16 cellular contexts compared by ENCODE assay signal in the genomic region with DNA sequence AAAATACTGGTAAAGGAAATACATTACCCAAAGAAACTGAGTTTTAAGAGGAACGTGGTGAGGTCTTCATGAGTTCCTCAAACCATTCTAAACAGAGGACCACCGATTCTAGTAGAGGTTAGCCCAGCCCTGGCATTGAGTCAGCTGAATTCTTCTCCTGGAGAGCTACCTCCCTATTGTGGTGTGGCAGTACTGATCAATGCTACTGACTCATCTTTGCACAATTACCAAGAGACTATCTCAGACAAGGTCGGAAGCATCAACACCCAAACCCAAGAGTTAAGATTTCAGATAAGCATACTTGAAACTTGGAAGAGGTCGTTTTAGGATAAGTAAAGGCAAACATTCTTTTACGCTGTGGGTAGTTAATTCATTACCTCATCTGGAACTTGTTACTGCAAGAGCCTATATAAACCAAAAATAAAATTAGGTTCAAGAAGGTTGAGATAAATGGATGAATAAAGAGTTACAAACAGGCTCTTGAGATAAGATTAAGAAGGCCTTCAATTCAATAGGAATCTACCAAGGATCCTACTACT.
A peak's percentile ranks its signal among the peaks of the same experiment; 100 is the strongest.
DNase-seq lines count a peak whose midpoint lies in the region; ATAC-seq and TF ChIP-seq lines count a peak whose summit lies in the region.
"Had no signal": no experiment of that assay in that cellular context is flagged by ENCODE, and none has a peak within 500 bp of the region (broad histone marks: within the 10 kb centered on the region; RNA-seq: fewer than 3 reads in every experiment).

No MANE protein-coding gene starts in this region.

- no peak for TF ChIP-seq CTCF in foreskin keratinocyte (conservative IDR thresholded peaks at IDR 0.05)
- no peak for TF ChIP-seq CTCF in CD4-positive, alpha-beta T cell (IDR thresholded peaks at IDR 0.05)

- no peak overlapping the region for H3K27ac ChIP-seq in foreskin keratinocyte
- H3K27ac ChIP-seq in CD4-positive, alpha-beta T cell (ENCODE audit: low read depth, low read length) = no peak overlapping the region
- H3K27ac ChIP-seq: BLaER1, PC-9 had no signal

- peak overlapping the region in 1 of 2 donors; percentile 1 for H3K4me3 Mint-ChIP-seq in activated T-cell treated with anti-CD3 and anti-CD28 coated beads, Interleukin-2, amount 50 U/mL, for 72 hours
- H3K4me3 Mint-ChIP-seq in activated T-helper 17 cell treated with anti-CD3 and anti-CD28 coated beads, Interleukin-2, amount 50 U/mL, for 72 hours = no peak overlapping the region
- no peak overlapping the region for H3K4me3 Mint-ChIP-seq in CD4-positive, alpha-beta T cell

- POLR2A ChIA-PET in CD4-positive, alpha-beta T cell (lab: Charles Lee) = no interaction called here

- peaks cover 45% of the 10 kb centered on the region for H3K4me1 Mint-ChIP-seq in activated T-cell treated with anti-CD3 and anti-CD28 coated beads, Interleukin-2, amount 50 U/mL, for 72 hours (ENCODE audit: low read depth)
- H3K4me1 Mint-ChIP-seq in activated T-helper 17 cell treated with anti-CD3 and anti-CD28 coated beads, Interleukin-2, amount 50 U/mL, for 72 hours = peaks cover 7% of the 10 kb centered on the region
- no peaks in the 10 kb centered on the region for H3K4me1 Mint-ChIP-seq in CD4-positive, alpha-beta T cell (ENCODE audit: low read depth)

- no peaks in the 10 kb centered on the region for H3K27me3 ChIP-seq in foreskin keratinocyte
- no peaks in the 10 kb centered on the region for H3K27me3 ChIP-seq in CD4-positive, alpha-beta T cell (ENCODE audit: control insufficient read depth, insufficient read depth, low read length)
- H3K27me3 ChIP-seq: BLaER1 had no signal

- peaks cover 11 to 16% of the 10 kb centered on the region in 2 donors for H3K36me3 Mint-ChIP-seq in activated T-cell treated with anti-CD3 and anti-CD28 coated beads, Interleukin-2, amount 50 U/mL, for 72 hours (ENCODE audit: insufficient read depth in 2 of 2)
- no peaks in the 10 kb centered on the region for H3K36me3 Mint-ChIP-seq in activated T-helper 17 cell treated with anti-CD3 and anti-CD28 coated beads, Interleukin-2, amount 50 U/mL, for 72 hours (ENCODE audit: low read depth)
- no peaks in the 10 kb centered on the region for H3K36me3 Mint-ChIP-seq in CD4-positive, alpha-beta T cell (ENCODE audit: low read depth)

- peak; percentile 71 to 81 for ATAC-seq in activated T-cell treated with anti-CD3 and anti-CD28 coated beads, Interleukin-2, amount 50 U/mL, for 72 hours (replicated peaks in 1 of 2)
- ATAC-seq in activated T-helper 17 cell treated with anti-CD3 and anti-CD28 coated beads, Interleukin-2, amount 50 U/mL, for 72 hours (replicated peaks) = peak; percentile 59
- peak; percentile 27 for ATAC-seq in foreskin keratinocyte
- ATAC-seq in HG02852 (IDR thresholded peaks at IDR 0.05; ENCODE audit: unreplicated experiment) = no peak
- ATAC-seq in CD4-positive, alpha-beta T cell (ENCODE audit: poor library complexity) = no peak

- peaks cover 3% of the 10 kb centered on the region for H3K9me3 ChIP-seq in CD4-positive, alpha-beta T cell (ENCODE audit: control insufficient read depth, low read length)

- peaks cover 8 to 10% of the 10 kb centered on the region in 2 donors for H3K9me3 Mint-ChIP-seq in activated T-cell treated with anti-CD3 and anti-CD28 coated beads, Interleukin-2, amount 50 U/mL, for 72 hours
- H3K9me3 Mint-ChIP-seq in activated T-helper 17 cell treated with anti-CD3 and anti-CD28 coated beads, Interleukin-2, amount 50 U/mL, for 72 hours = peaks cover 12% of the 10 kb centered on the region
- peaks cover 6% of the 10 kb centered on the region for H3K9me3 Mint-ChIP-seq in CD4-positive, alpha-beta T cell

- H3K27me3 Mint-ChIP-seq in activated T-cell treated with anti-CD3 and anti-CD28 coated beads, Interleukin-2, amount 50 U/mL, for 72 hours (ENCODE audit: low read depth) = peaks cover 13% of the 10 kb centered on the region
- H3K27me3 Mint-ChIP-seq in activated T-helper 17 cell treated with anti-CD3 and anti-CD28 coated beads, Interleukin-2, amount 50 U/mL, for 72 hours = peaks cover 12% of the 10 kb centered on the region
- H3K27me3 Mint-ChIP-seq in CD4-positive, alpha-beta T cell = peaks cover 13% of the 10 kb centered on the region

- intact Hi-C loops in CD4-positive, alpha-beta T cell (cut with DNase I, micrococcal nuclease) = no loop called here

- no peak overlapping the region for H3K27ac Mint-ChIP-seq in activated T-cell treated with anti-CD3 and anti-CD28 coated beads, Interleukin-2, amount 50 U/mL, for 72 hours
- H3K27ac Mint-ChIP-seq in activated T-helper 17 cell treated with anti-CD3 and anti-CD28 coated beads, Interleukin-2, amount 50 U/mL, for 72 hours = no peak overlapping the region
- H3K27ac Mint-ChIP-seq in CD4-positive, alpha-beta T cell = no peak overlapping the region

- CTCF ChIA-PET in CD4-positive, alpha-beta T cell (lab: Charles Lee) = no interaction called here

- DNase-seq in activated T-cell treated with anti-CD3 and anti-CD28 coated beads, Interleukin-2, amount 50 U/mL, for 72 hours = peak in 1 of 2 donors; percentile 26
- DNase-seq in activated T-cell treated with anti-CD3 and anti-CD28 coated beads for 4 hours (no peak), ELR (ENCODE audit: low read depth) (peak; percentile 28), foreskin keratinocyte (peak in 1 of 2 donors; percentile 28), nucleus accumbens (lab: John Stamatoyannopoulos, UW) (no peak)
- no peak for DNase-seq in CD4-positive, alpha-beta T cell
- DNase-seq: KBM-7, NCI-H1048, NCI-H1436 treated with DMSO at 0.1 percent for 48 hours, NCI-H2081, NCI-H510A, NCI-H774, PC-9 had no signal

- H3K4me1 ChIP-seq in foreskin keratinocyte = peaks cover 7% of the 10 kb centered on the region
- H3K4me1 ChIP-seq: BLaER1 had no signal

Comparison
In these comparisons a context has a peak if more than half of its experiments do, and no peak if none do; other contexts are left out.
1. ATAC-seq: peak in activated T-cell treated with anti-CD3 and anti-CD28 coated beads, Interleukin-2, amount 50 U/mL, for 72 hours (2 of 2), activated T-helper 17 cell treated with anti-CD3 and anti-CD28 coated beads, Interleukin-2, amount 50 U/mL, for 72 hours (single experiment) and foreskin keratinocyte (single experiment); none in HG02852 (single experiment) and CD4-positive, alpha-beta T cell (single experiment).